In genomic region chr14:95291859-95292542, GRCh38 we compare ENCODE assay signal across 9 cellular contexts. TPM values are rescaled to one million over a fixed set of nuclear protein-coding genes. Genes with fewer than 3 reads are reported as not detected.
DNase-seq lines count a peak whose midpoint lies in the region; ATAC-seq, FAIRE-seq and TF ChIP-seq lines count a peak whose summit lies in the region.
"Had no signal": no experiment of that assay in that cellular context is flagged by ENCODE, and none has a peak within 500 bp of the region (broad histone marks: within the 10 kb centered on the region; RNA-seq: fewer than 3 reads in every experiment).

No MANE protein-coding gene starts in this region.

- no peaks in the 10 kb centered on the region for H3K79me2 ChIP-seq in astrocyte (ENCODE audit: insufficient read depth, low read length)

- peaks cover 12% of the 10 kb centered on the region for H3K36me3 Mint-ChIP-seq in astrocyte (ENCODE audit: low read depth, unreplicated experiment)

- no peak overlapping the region for H3K4me3 Mint-ChIP-seq in astrocyte (ENCODE audit: unreplicated experiment)

- TF ChIP-seq CTCF in astrocyte (IDR thresholded peaks at IDR 0.05; ENCODE audit: insufficient read depth, low read depth, low read length) (no peak), kidney (IDR thresholded peaks at IDR 0.05; ENCODE audit: borderline replicate concordance, extremely low read depth, insufficient read depth) (no peak)

- H3K27me3 Mint-ChIP-seq in astrocyte (ENCODE audit: low read depth, unreplicated experiment): peaks cover 10% of the 10 kb centered on the region

- no peak overlapping the region for H3K27ac Mint-ChIP-seq in astrocyte (ENCODE audit: unreplicated experiment)

- H3K4me1 ChIP-seq in astrocyte (ENCODE audit: insufficient read depth, low read length): peaks cover 5% of the 10 kb centered on the region
- H3K4me1 ChIP-seq in kidney (ENCODE audit: control insufficient read depth in 1 of 2, insufficient read depth in 1 of 2, low read depth in 1 of 2, low read length in 2 of 2): peaks cover 29 to 33% of the 10 kb centered on the region in 2 donors

- H3K9ac ChIP-seq in astrocyte (ENCODE audit: low read length): no peak overlapping the region
- peak overlapping the region in 1 of 2 donors; percentile 2 for H3K9ac ChIP-seq in kidney (ENCODE audit: low read length in 2 of 2)

- H3K9me3 Mint-ChIP-seq in astrocyte (ENCODE audit: unreplicated experiment): peaks cover 15% of the 10 kb centered on the region

- H3K9me3 ChIP-seq in astrocyte (ENCODE audit: insufficient read depth, low read depth, low read length) (no peaks in the 10 kb centered on the region), kidney (ENCODE audit: control insufficient read depth in 1 of 2, low read length in 2 of 2) (peaks cover 0 to 5% of the 10 kb centered on the region in 2 donors)

- H3K4me3 ChIP-seq in astrocyte (ENCODE audit: insufficient read depth, low read depth, low read length) (no peak overlapping the region), kidney (ENCODE audit: low read length in 2 of 2) (no peak overlapping the region)

- H3K27ac ChIP-seq in astrocyte (ENCODE audit: low read depth, low read length) (no peak overlapping the region), kidney (ENCODE audit: low read depth in 2 of 2, low read length in 2 of 2) (peak overlapping the region; percentile 78 to 80)

- FAIRE-seq in astrocyte (lab: Jason Lieb, UNC) (no peak), kidney (lab: Jason Lieb, UNC) (no peak), urothelium cell line (lab: Jason Lieb, UNC) (no peak)
- FAIRE-seq: G401.6 had no signal

- H2AFZ ChIP-seq in astrocyte (ENCODE audit: low read depth, low read length): no peak overlapping the region

- intact Hi-C loops in kidney (cut with DNase I): no loop called here

- no peak for ATAC-seq in HG03342 (IDR thresholded peaks at IDR 0.05; ENCODE audit: unreplicated experiment)
- no peak for ATAC-seq in HG03432 (IDR thresholded peaks at IDR 0.05; ENCODE audit: unreplicated experiment)

- H3K27me3 ChIP-seq in astrocyte (ENCODE audit: insufficient read depth, low read length): no peaks in the 10 kb centered on the region

- H4K20me1 ChIP-seq in astrocyte (ENCODE audit: insufficient read depth, low read length): no peaks in the 10 kb centered on the region

- DNase-seq in stimulated activated CD4-positive, alpha-beta T cell treated with anti-CD3 and anti-CD28 coated beads, Interleukin-12 subunit alpha, Interleukin-12 subunit beta, amount 100 ng/mL, for 48 hours (ENCODE audit: low read depth in 2 of 3, low spot score in 1 of 3): peak in 2 of 3 donors; percentile 9 to 20
- DNase-seq in stimulated activated CD4-positive, alpha-beta T cell treated with anti-CD3 and anti-CD28 coated beads, Interleukin-4, amount 100 ng/mL, for 24 hours: no peak
- peak; percentile 20 for DNase-seq in astrocyte (ENCODE audit: low read depth)
- DNase-seq in kidney: no peak
- DNase-seq in urothelium cell line (ENCODE audit: low spot score): peak; percentile 64
- no peak for DNase-seq in foreskin melanocyte

- H3K4me1 Mint-ChIP-seq in astrocyte (ENCODE audit: low read depth, unreplicated experiment): peaks cover 6% of the 10 kb centered on the region

- no peak overlapping the region for H3K4me2 ChIP-seq in astrocyte (ENCODE audit: low read length)

- H3K36me3 ChIP-seq in astrocyte (ENCODE audit: insufficient read depth, low read length) (no peaks in the 10 kb centered on the region), kidney (ENCODE audit: control insufficient read depth in 1 of 2, insufficient read depth in 2 of 2, low read length in 2 of 2) (no peaks in the 10 kb centered on the region)

RNA-seq across cellular contexts. Expression of gene CLMN, which starts 27.7 kb away (rescaled TPM):
- total RNA-seq in astrocyte (10.8 and 14.0 TPM in 2 replicates), kidney (151 TPM)
- 33.1 TPM for polyA plus RNA-seq in kidney (ENCODE audit: insufficient read depth, low read depth, low replicate concordance)

Comparison
In these comparisons a context has a peak if more than half of its experiments do, and no peak if none do; other contexts are left out.
1. DNase-seq: peak in stimulated activated CD4-positive, alpha-beta T cell treated with anti-CD3 and anti-CD28 coated beads, Interleukin-12 subunit alpha, Interleukin-12 subunit beta, amount 100 ng/mL, for 48 hours (2 of 3), astrocyte (single experiment) and urothelium cell line (single experiment); none in stimulated activated CD4-positive, alpha-beta T cell treated with anti-CD3 and anti-CD28 coated beads, Interleukin-4, amount 100 ng/mL, for 24 hours (single experiment), kidney (single experiment) and foreskin melanocyte (single experiment).
2. RNA of gene CLMN, which starts 27.7 kb away (total RNA-seq): 151 TPM in kidney (single experiment); 10.8 to 14.0 TPM in astrocyte; every median in the first group is over 10 times any median in the second.